In genomic region chr9:81174023-81174422, GRCh38 we compare ENCODE assay signal across 29 cellular contexts.
DNase-seq lines count a peak whose midpoint lies in the region; ATAC-seq, FAIRE-seq and TF ChIP-seq lines count a peak whose summit lies in the region.
"Had no signal": no experiment of that assay in that cellular context is flagged by ENCODE, and none has a peak within 500 bp of the region (broad histone marks: within the 10 kb centered on the region; RNA-seq: fewer than 3 reads in every experiment).

No MANE protein-coding gene starts in this region.

- dilution Hi-C loops in keratinocyte (cut with MboI; ENCODE audit: extremely low pct_ligation_motif_present, low sequenced_read_pairs) = no loop called here

- no peak overlapping the region for H3K4me2 ChIP-seq in keratinocyte (ENCODE audit: control insufficient read depth, extremely low read depth, insufficient read depth, low read depth, low read length)

- no peak overlapping the region for H3K4me3 ChIP-seq in keratinocyte (ENCODE audit: control insufficient read depth in 2 of 3, extremely low read depth in 1 of 3, insufficient read depth in 2 of 3, low read depth in 1 of 3, low read length in 3 of 3)
- H3K4me3 ChIP-seq in SJCRH30 = no peak overlapping the region
- H3K4me3 ChIP-seq: SK-N-MC, stomach, thyroid gland, vagina had no signal

- TF ChIP-seq CTCF in VCaP (conservative IDR thresholded peaks at IDR 0.05) (peak; percentile 25; the same call in 1 of the 2 replicates), keratinocyte (optimal IDR thresholded peaks at IDR 0.05 in 1 of 3, IDR thresholded peaks at IDR 0.05 in 1 of 3, conservative IDR thresholded peaks at IDR 0.05 in 1 of 3; ENCODE audit: extremely low read depth in 1 of 3, insufficient read depth in 2 of 3, low read length in 3 of 3) (peak in 2 of 3 experiments; percentile 4 to 24)

- H3K27ac ChIP-seq in VCaP (no peak overlapping the region), keratinocyte (ENCODE audit: control insufficient read depth, insufficient read depth, low read length) (no peak overlapping the region), SJCRH30 (no peak overlapping the region)
- H3K27ac ChIP-seq: 22Rv1, RWPE1, SK-N-MC, stomach, thyroid gland, vagina had no signal

- ATAC-seq in GM18873 (IDR thresholded peaks at IDR 0.05; ENCODE audit: low FRiP score, unreplicated experiment) = no peak
- ATAC-seq: activated T-cell treated with anti-CD3 and anti-CD28 coated beads, Interleukin-2, amount 50 U/mL, for 4 hours; CD8-positive, alpha-beta T cell; natural killer cell had no signal

- no peak overlapping the region for H2AFZ ChIP-seq in keratinocyte (ENCODE audit: control insufficient read depth, low read length)

- no peak overlapping the region for H3K9ac ChIP-seq in keratinocyte (ENCODE audit: control insufficient read depth, extremely low read depth, insufficient read depth, low read length)

- FAIRE-seq in keratinocyte (lab: Jason Lieb, UNC) = no peak
- FAIRE-seq: small intestine had no signal

- no peaks in the 10 kb centered on the region for H4K20me1 ChIP-seq in keratinocyte (ENCODE audit: control insufficient read depth, extremely low read depth, insufficient read depth, low read length)

- POLR2A ChIA-PET in HEK293T (lab: Yijun Ruan, JAX) = no interaction called here

- DNase-seq in DMS53 (lab: John Stamatoyannopoulos, UW) (peak; percentile 3), DMS53 treated with DMSO at 0.1 percent for 48 hours (lab: John Stamatoyannopoulos, UW; ENCODE audit: unreplicated experiment) (no peak), HEK293T (ENCODE audit: extremely low spot score) (peak; percentile 14), keratinocyte (ENCODE audit: low read depth, low spot score) (no peak), SJCRH30 (no peak), HuH-7.5 (ENCODE audit: low spot score) (no peak)
- DNase-seq: activated CD4-positive, alpha-beta T cell treated with anti-CD3 and anti-CD28 coated beads, Interleukin-2, amount 10 ng/mL, durations not matched to agents 7 days and 5 days; activated gamma-delta T cell treated with Interleukin-2 at 50 U/mL for 16 hours; activated T-cell treated with anti-CD3 and anti-CD28 coated beads, Interleukin-2, amount 50 U/mL, for 4 hours; AML-193; CD8-positive, alpha-beta T cell; DMS 273 treated with DMSO at 0.1 percent for 48 hours; effector CD4-positive, alpha-beta T cell; erythroblast; natural killer cell; NCI-H1417; NCI-H2081; NCI-H226; NCI-H69; small intestine; stimulated activated CD8-positive, alpha-beta memory T cell treated with anti-CD3 and anti-CD28 coated beads, Interleukin-4, amount 100 ng/mL, for 48 hours; stomach; thyroid gland had no signal

- H3K9me3 ChIP-seq in keratinocyte (ENCODE audit: control insufficient read depth, low read depth, low read length) (no peaks in the 10 kb centered on the region), SJCRH30 (replicated peaks) (peaks cover 14% of the 10 kb centered on the region; the same call in 1 of the 2 replicates)
- H3K9me3 ChIP-seq: stomach, thyroid gland, vagina had no signal

- CTCF ChIA-PET in HEK293T (lab: Yijun Ruan, JAX) = no interaction called here

- H3K36me3 ChIP-seq in keratinocyte (ENCODE audit: control insufficient read depth in 2 of 2, extremely low read depth in 1 of 2, insufficient read depth in 2 of 2, low read length in 2 of 2) (no peaks in the 10 kb centered on the region), SJCRH30 (no peaks in the 10 kb centered on the region)
- H3K36me3 ChIP-seq: stomach, thyroid gland, vagina had no signal

- no peaks in the 10 kb centered on the region for H3K9me1 ChIP-seq in keratinocyte (ENCODE audit: control insufficient read depth, extremely low read depth, insufficient read depth, low read length)

- no peaks in the 10 kb centered on the region for H3K27me3 ChIP-seq in keratinocyte (ENCODE audit: control insufficient read depth, extremely low read depth, insufficient read depth, low read length)
- no peaks in the 10 kb centered on the region for H3K27me3 ChIP-seq in SJCRH30
- H3K27me3 ChIP-seq: stomach, thyroid gland, vagina had no signal

- H3K4me1 ChIP-seq in keratinocyte (ENCODE audit: control insufficient read depth, extremely low read depth, insufficient read depth, low read length) = no peaks in the 10 kb centered on the region
- no peaks in the 10 kb centered on the region for H3K4me1 ChIP-seq in SJCRH30
- H3K4me1 ChIP-seq: stomach, thyroid gland, vagina had no signal

- no peaks in the 10 kb centered on the region for H3K79me2 ChIP-seq in keratinocyte (ENCODE audit: control insufficient read depth, insufficient read depth, low read length)

TF ChIP-seq in HEK293T, 16 proteins besides CTCF, POLR2A, EP300 and RAD21:
- TF ChIP-seq FOXK2 (IDR thresholded peaks at IDR 0.05) (no peak), L3MBTL2 (conservative IDR thresholded peaks at IDR 0.05) (no peak), TARDBP (IDR thresholded peaks at IDR 0.05) (no peak), HDGF (IDR thresholded peaks at IDR 0.05; ENCODE audit: borderline replicate concordance) (no peak)

Comparison
In these comparisons a context has a peak if more than half of its experiments do, and no peak if none do; other contexts are left out.
1. DNase-seq: peak in DMS53 (single experiment) and HEK293T (single experiment); none in DMS53 treated with DMSO at 0.1 percent for 48 hours (single experiment), keratinocyte (single experiment), SJCRH30 (0 of 2) and HuH-7.5 (single experiment).